27 cellular contexts compared by ENCODE assay signal in genomic region chr13:20460744-20461143, GRCh38.
DNase-seq lines count a peak whose midpoint lies in the region; ATAC-seq and TF ChIP-seq lines count a peak whose summit lies in the region.
"Had no signal": no experiment of that assay in that cellular context is flagged by ENCODE, and none has a peak within 500 bp of the region (broad histone marks: within the 10 kb centered on the region; RNA-seq: fewer than 3 reads in every experiment).

No MANE protein-coding gene starts in this region.

- peaks cover 2% of the 10 kb centered on the region for H3K27me3 Mint-ChIP-seq in T-helper 2 cell treated with Interferon-gamma antibody and Interleukin-4, amounts not matched to agents 5 μg/mL and 100 μg/mL, for 36 hours (ENCODE audit: low read depth)
- H3K27me3 Mint-ChIP-seq in WTC11 (ENCODE audit: low read depth), result no peaks in the 10 kb centered on the region
- H3K27me3 Mint-ChIP-seq in stimulated activated memory B cell treated with anti-CD40 and anti-IgM and Interleukin-4, amounts not matched to agents 10 μg/mL and 1 μg/mL and 100 μg/mL, for 72 hours, result no peaks in the 10 kb centered on the region
- H3K27me3 Mint-ChIP-seq: CD4-positive, alpha-beta memory T cell; stimulated activated naive B cell treated with anti-CD40 and anti-IgM and Interleukin-4, amounts not matched to agents 10 μg/mL and 1 μg/mL and 100 μg/mL, for 72 hours had no signal

- ATAC-seq in WTC11 (no peak), GM18909 (IDR thresholded peaks at IDR 0.05; ENCODE audit: poor library complexity, unreplicated experiment) (no peak)
- no peak for ATAC-seq in stimulated activated memory B cell treated with anti-CD40 and anti-IgM and Interleukin-4, amounts not matched to agents 10 μg/mL and 1 μg/mL and 100 μg/mL, for 72 hours
- ATAC-seq: body of pancreas, mucosa of descending colon had no signal

- H3K4me3 Mint-ChIP-seq in T-helper 2 cell treated with Interferon-gamma antibody and Interleukin-4, amounts not matched to agents 5 μg/mL and 100 μg/mL, for 36 hours, result no peak overlapping the region
- no peak overlapping the region for H3K4me3 Mint-ChIP-seq in WTC11
- H3K4me3 Mint-ChIP-seq in stimulated activated memory B cell treated with anti-CD40 and anti-IgM and Interleukin-4, amounts not matched to agents 10 μg/mL and 1 μg/mL and 100 μg/mL, for 72 hours, result no peak overlapping the region
- H3K4me3 Mint-ChIP-seq: CD4-positive, alpha-beta memory T cell; nephron progenitor cell; stimulated activated naive B cell treated with anti-CD40 and anti-IgM and Interleukin-4, amounts not matched to agents 10 μg/mL and 1 μg/mL and 100 μg/mL, for 72 hours; T-helper 1 cell treated with Interleukin-12 subunit alpha and Interleukin-12 subunit beta and Interleukin-4 antibody, amounts not matched to agents 30 μg/mL and 1 μg/mL, for 36 hours had no signal

- CTCF ChIA-PET in WTC11 (lab: Charles Lee), result interaction anchor here (0.6 kb wide), 1 partner anchor 232 kb away, joined by 5 read pairs; no protein-coding TSS in a partner anchor

- no peak overlapping the region for H3K4me3 ChIP-seq in Jurkat, Clone E6-1 (ENCODE audit: low read length)
- H3K4me3 ChIP-seq: body of pancreas, hepatocyte, mucosa of descending colon, pancreas, PC-9, SJSA1, tibial nerve had no signal

- H3K36me3 Mint-ChIP-seq in T-helper 2 cell treated with Interferon-gamma antibody and Interleukin-4, amounts not matched to agents 5 μg/mL and 100 μg/mL, for 36 hours (ENCODE audit: low read depth), result no peaks in the 10 kb centered on the region
- no peaks in the 10 kb centered on the region for H3K36me3 Mint-ChIP-seq in WTC11
- peaks cover 16% of the 10 kb centered on the region for H3K36me3 Mint-ChIP-seq in stimulated activated memory B cell treated with anti-CD40 and anti-IgM and Interleukin-4, amounts not matched to agents 10 μg/mL and 1 μg/mL and 100 μg/mL, for 72 hours

- H3K4me1 Mint-ChIP-seq in T-helper 2 cell treated with Interferon-gamma antibody and Interleukin-4, amounts not matched to agents 5 μg/mL and 100 μg/mL, for 36 hours (ENCODE audit: low read depth), result peaks cover 13% of the 10 kb centered on the region
- peaks cover 24% of the 10 kb centered on the region for H3K4me1 Mint-ChIP-seq in WTC11
- H3K4me1 Mint-ChIP-seq in stimulated activated memory B cell treated with anti-CD40 and anti-IgM and Interleukin-4, amounts not matched to agents 10 μg/mL and 1 μg/mL and 100 μg/mL, for 72 hours, result peaks cover 23% of the 10 kb centered on the region

- no peak for DNase-seq in T-helper 2 cell treated with Interferon-gamma antibody and Interleukin-4, amounts not matched to agents 5 μg/mL and 100 μg/mL, for 36 hours (ENCODE audit: low spot score)
- DNase-seq in T-helper 2 cell, result no peak
- peak; percentile 43 for DNase-seq in Jurkat, Clone E6-1 (ENCODE audit: low read depth, low spot score)
- DNase-seq in WTC11 (ENCODE audit: low spot score), result no peak
- no peak for DNase-seq in germinal center (ENCODE audit: low spot score)
- no peak for DNase-seq in NCI-H187 treated with DMSO at 0.1 percent for 48 hours (lab: John Stamatoyannopoulos, UW)
- DNase-seq: activated CD8-positive, alpha-beta memory T cell treated with anti-CD3 and anti-CD28 coated beads, Interleukin-2, amount 50 U/mL, for 48 hours; body of pancreas; CD4-positive, alpha-beta memory T cell; effector CD8-positive, alpha-beta T cell; erythroblast; MM.1S; mucosa of descending colon; NCI-H1436 treated with DMSO at 0.1 percent for 48 hours; NCI-H510A; nephron progenitor cell; pancreas; PC-9; stimulated activated CD4-positive, alpha-beta T cell treated with anti-CD3 and anti-CD28 coated beads, Interleukin-4, amount 100 ng/mL, for 1 hour; stimulated activated naive B cell treated with anti-CD40 and anti-IgM and Interleukin-4, amounts not matched to agents 10 μg/mL and 1 μg/mL and 100 μg/mL, for 72 hours had no signal

- no peak for TF ChIP-seq CTCF in WTC11 (IDR thresholded peaks at IDR 0.05)

- POLR2A ChIA-PET in WTC11 (lab: Charles Lee), result no interaction called here

- H3K9me3 Mint-ChIP-seq in T-helper 2 cell treated with Interferon-gamma antibody and Interleukin-4, amounts not matched to agents 5 μg/mL and 100 μg/mL, for 36 hours, result no peaks in the 10 kb centered on the region
- H3K9me3 Mint-ChIP-seq in WTC11, result peaks cover 8% of the 10 kb centered on the region
- no peaks in the 10 kb centered on the region for H3K9me3 Mint-ChIP-seq in stimulated activated memory B cell treated with anti-CD40 and anti-IgM and Interleukin-4, amounts not matched to agents 10 μg/mL and 1 μg/mL and 100 μg/mL, for 72 hours
- H3K9me3 Mint-ChIP-seq: activated T-helper 2 cell treated with anti-CD3 and anti-CD28 coated beads, Interferon-gamma antibody, Interleukin-2, Interleukin-4, amounts not matched to agents 10 μg/mL and 5 μg/mL and 100 μg/mL, durations not matched to agents 14 hours and 24 hours and 36 hours; CD4-positive, alpha-beta memory T cell; nephron progenitor cell; T-helper 1 cell treated with Interleukin-12 subunit alpha and Interleukin-12 subunit beta and Interleukin-4 antibody, amounts not matched to agents 30 μg/mL and 1 μg/mL, for 36 hours had no signal

- H3K27ac Mint-ChIP-seq in T-helper 2 cell treated with Interferon-gamma antibody and Interleukin-4, amounts not matched to agents 5 μg/mL and 100 μg/mL, for 36 hours, result peak overlapping the region; percentile 23
- H3K27ac Mint-ChIP-seq in WTC11, result no peak overlapping the region
- peak overlapping the region; percentile 1 for H3K27ac Mint-ChIP-seq in stimulated activated memory B cell treated with anti-CD40 and anti-IgM and Interleukin-4, amounts not matched to agents 10 μg/mL and 1 μg/mL and 100 μg/mL, for 72 hours
- H3K27ac Mint-ChIP-seq: nephron progenitor cell; T-helper 1 cell treated with Interleukin-12 subunit alpha and Interleukin-12 subunit beta and Interleukin-4 antibody, amounts not matched to agents 30 μg/mL and 1 μg/mL, for 36 hours had no signal

TF ChIP-seq in WTC11, 78 proteins besides CTCF, POLR2A, EP300 and RAD21:
- TF ChIP-seq ZNF423 (CRISPR knock-in tag; IDR thresholded peaks at IDR 0.05) (peak; percentile 23; the same call in 1 of the 2 replicates), JAZF1 (CRISPR knock-in tag; IDR thresholded peaks at IDR 0.05) (no peak)
